In the genomic region with DNA sequence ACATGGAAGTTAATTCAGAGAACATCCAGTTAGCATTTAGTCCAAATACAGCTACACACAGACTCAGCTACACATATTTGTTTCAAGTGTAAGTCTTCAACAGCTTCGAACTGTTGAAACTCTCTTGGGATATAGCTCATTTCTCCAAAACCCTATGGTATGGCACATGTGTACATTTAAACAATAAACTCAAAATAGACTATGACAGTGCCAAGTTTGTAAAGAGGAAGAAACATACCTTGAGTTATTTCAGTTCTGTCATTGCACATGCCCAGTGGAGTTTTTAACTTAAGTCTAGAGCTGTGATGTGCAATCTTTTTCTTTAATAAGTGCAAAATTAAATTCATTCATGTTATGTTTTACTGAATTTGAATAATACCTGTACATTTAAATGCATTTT, we compare ENCODE assay signal across 19 cellular contexts.
DNase-seq lines count a peak whose midpoint lies in the region; ATAC-seq, FAIRE-seq and TF ChIP-seq lines count a peak whose summit lies in the region.
"Had no signal": no experiment of that assay in that cellular context is flagged by ENCODE, and none has a peak within 500 bp of the region (broad histone marks: within the 10 kb centered on the region; RNA-seq: fewer than 3 reads in every experiment).

No MANE protein-coding gene starts in this region.

- no peak for TF ChIP-seq EP300 in GM12878 (IDR thresholded peaks at IDR 0.05; ENCODE audit: borderline replicate concordance in 1 of 2, control insufficient read depth in 1 of 2, low read depth in 2 of 2, low read length in 2 of 2)

- FAIRE-seq in GM12878 (lab: Jason Lieb, UNC) (no peak), GM12891 (lab: Jason Lieb, UNC) (no peak)
- FAIRE-seq: HepG2 had no signal

- 0% methylated on average over 1 of the region's 1 CpG for whole genome bisulfite sequencing in GM12878 (ENCODE audit: insufficient coverage, insufficient replicate concordance, low lambda C conversion rate, missing lambda C conversion rate)

- H4K20me1 ChIP-seq in GM23338 (replicated peaks; ENCODE audit: insufficient read depth) (no peaks in the 10 kb centered on the region), GM12878 (ENCODE audit: control insufficient read depth, insufficient read depth) (no peaks in the 10 kb centered on the region)

- in situ Hi-C loops in GM12878 (cut with MboI) = no loop called here

- H3K27ac ChIP-seq in GM23338 (ENCODE audit: low read depth) (no peak overlapping the region), GM12878 (ENCODE audit: control insufficient read depth, insufficient read depth) (peak overlapping the region; percentile 37), thoracic aorta (peak overlapping the region; percentile 25 to 92)
- H3K27ac ChIP-seq: Peyer's patch had no signal

- no peak for TF ChIP-seq RAD21 in GM12878 (IDR thresholded peaks at IDR 0.05; ENCODE audit: insufficient read depth, low read depth, low read length)

- peak overlapping the region; percentile 86; the same call in 1 of the 2 replicates for H2AFZ ChIP-seq in GM23338
- H2AFZ ChIP-seq in GM12878 (ENCODE audit: control insufficient read depth, low read depth, low read length) = peak overlapping the region; percentile 46

- DNase-seq in GM23338 (ENCODE audit: low spot score) = no peak
- peak; percentile 33 for DNase-seq in NB4 (ENCODE audit: low read depth)
- no peak for DNase-seq in GM12878 (ENCODE audit: low read depth, low spot score)
- no peak for DNase-seq in thoracic aorta (ENCODE audit: low spot score)
- DNase-seq in mesothelial cell of epicardium (ENCODE audit: low spot score in 2 of 2, unreplicated experiment in 2 of 2) = no peak
- no peak for DNase-seq in GM12891 (ENCODE audit: insufficient read length, low spot score)
- DNase-seq: BE2C; EL; H9; Karpas-422; NCI-H2107; NCI-H345; NCI-H69; NK-92 treated with Interleukin-12 subunit alpha and Interleukin-12 subunit beta, amount 100 ng/mL, for 24 hours; Peyer's patch; SHP77; T-helper 2 cell had no signal

- H3K4me1 Mint-ChIP-seq in GM23338 = peaks cover 9% of the 10 kb centered on the region
- H3K4me1 Mint-ChIP-seq in mesothelial cell of epicardium = peaks cover 60% of the 10 kb centered on the region

- H3K4me3 Mint-ChIP-seq in GM23338 (no peak overlapping the region), mesothelial cell of epicardium (no peak overlapping the region)
- H3K4me3 Mint-ChIP-seq: H9 had no signal

- H3K27me3 Mint-ChIP-seq in GM23338 (ENCODE audit: insufficient read depth, low read depth, poor library complexity) (peaks cover 2% of the 10 kb centered on the region), mesothelial cell of epicardium (ENCODE audit: low read depth) (no peaks in the 10 kb centered on the region)

- H3F3A ChIP-seq in GM23338 (replicated peaks; ENCODE audit: low read depth) = no peaks in the 10 kb centered on the region

- H3K36me3 ChIP-seq in GM23338 (ENCODE audit: insufficient read depth) (no peaks in the 10 kb centered on the region), GM12878 (ENCODE audit: control insufficient read depth in 2 of 2, insufficient read depth in 2 of 2, low read length in 1 of 2) (no peaks in the 10 kb centered on the region), thoracic aorta (no peaks in the 10 kb centered on the region)
- H3K36me3 ChIP-seq: BE2C, Peyer's patch had no signal

- TF ChIP-seq CTCF in GM23338 (conservative IDR thresholded peaks at IDR 0.05; ENCODE audit: low read depth in 2 of 2) (no peak), NB4 (IDR thresholded peaks at IDR 0.05; ENCODE audit: low read depth, low read length) (no peak), GM12878 (IDR thresholded peaks at IDR 0.05 in 2 of 3, conservative IDR thresholded peaks at IDR 0.05 in 1 of 3; ENCODE audit: control insufficient read depth in 2 of 3, extremely low read depth in 1 of 3, insufficient read depth in 1 of 3, low read depth in 3 of 3, low read length in 3 of 3) (no peak), thoracic aorta (IDR thresholded peaks at IDR 0.05) (no peak), mesothelial cell of epicardium (IDR thresholded peaks at IDR 0.05; ENCODE audit: unreplicated experiment) (no peak)

- no peak for TF ChIP-seq POLR2A in NB4 (IDR thresholded peaks at IDR 0.05; ENCODE audit: extremely low read depth, insufficient read length)
- no peak for TF ChIP-seq POLR2A in GM12878 (IDR thresholded peaks at IDR 0.05; ENCODE audit: low read depth, low read length)
- no peak for TF ChIP-seq POLR2A in GM12891 (IDR thresholded peaks at IDR 0.05; ENCODE audit: low read depth, low read length)

- peaks cover 5% of the 10 kb centered on the region; the same call in 2 of the 3 replicates for H3K9me3 Mint-ChIP-seq in GM23338
- H3K9me3 Mint-ChIP-seq in mesothelial cell of epicardium = peaks cover 14% of the 10 kb centered on the region
- H3K9me3 Mint-ChIP-seq: H9 had no signal

- RAD21 ChIA-PET in GM12878 (lab: Charles Lee; ENCODE audit: unreplicated experiment) = interaction anchor here (0.9 to 1.3 kb wide), 2 partner anchors 14 to 15 kb away, joined by 3 to 4 read pairs; no protein-coding TSS in a partner anchor

- no peak overlapping the region for H3K27ac Mint-ChIP-seq in GM23338
- no peak overlapping the region for H3K27ac Mint-ChIP-seq in mesothelial cell of epicardium
- H3K27ac Mint-ChIP-seq: H9 had no signal

- no peak for ATAC-seq in GM23338
- peak; percentile 7; the same call in 1 of the 3 replicates for ATAC-seq in GM12878
- no peak for ATAC-seq in thoracic aorta (ENCODE audit: insufficient number of reproducible peaks, low FRiP score, low read depth)
- ATAC-seq in activated CD4-positive, CD25-positive, alpha-beta regulatory T cell treated with anti-CD3 and anti-CD28 coated beads, Interleukin-2, amount 50 U/mL, for 24 hours = no peak

- no peaks in the 10 kb centered on the region for H3K27me3 ChIP-seq in GM23338 (ENCODE audit: insufficient read depth)
- H3K27me3 ChIP-seq in GM12878 (replicated peaks in 1 of 2; ENCODE audit: control insufficient read depth in 2 of 2, insufficient read depth in 2 of 2, low read length in 1 of 2) = no peaks in the 10 kb centered on the region
- H3K27me3 ChIP-seq in thoracic aorta (replicated peaks; ENCODE audit: insufficient read depth) = no peaks in the 10 kb centered on the region
- H3K27me3 ChIP-seq: Peyer's patch had no signal

- POLR2A ChIA-PET in GM12878 (lab: Charles Lee) = no interaction called here

- H3K9ac ChIP-seq in GM12878 (ENCODE audit: control insufficient read depth, insufficient read depth, low read length) = no peak overlapping the region

- H3K79me2 ChIP-seq in GM23338 (replicated peaks; ENCODE audit: insufficient read depth) (no peaks in the 10 kb centered on the region), GM12878 (ENCODE audit: control insufficient read depth, insufficient read depth, low read length) (no peaks in the 10 kb centered on the region)

- H3K4me3 ChIP-seq in GM23338 = no peak overlapping the region
- no peak overlapping the region for H3K4me3 ChIP-seq in NB4 (ENCODE audit: low read depth, low read length)
- H3K4me3 ChIP-seq in GM12878 = no peak overlapping the region
- H3K4me3 ChIP-seq in thoracic aorta = no peak overlapping the region
- H3K4me3 ChIP-seq: Peyer's patch had no signal

- SMC1A ChIA-PET in GM12878 (lab: Charles Lee; ENCODE audit: uncharacterized antibody, unreplicated experiment) = no interaction called here

- H3K4me2 ChIP-seq in GM23338 (no peak overlapping the region), GM12878 (ENCODE audit: control insufficient read depth, insufficient read depth) (peak overlapping the region; percentile 18; the same call in 1 of the 2 replicates)

- H3K9me3 ChIP-seq in GM12878 (replicated peaks; ENCODE audit: control insufficient read depth, insufficient read depth, low read length) (no peaks in the 10 kb centered on the region; the same call in 2 of the 3 replicates), thoracic aorta (no peaks in the 10 kb centered on the region)
- H3K9me3 ChIP-seq: BE2C, Peyer's patch had no signal

- no peaks in the 10 kb centered on the region for H3K36me3 Mint-ChIP-seq in GM23338 (ENCODE audit: low read depth)
- H3K36me3 Mint-ChIP-seq in mesothelial cell of epicardium = peaks cover 2% of the 10 kb centered on the region

- no TSS peak for BruUV-seq in GM12878 (replicated peaks; lab: Mats Ljungman, UMichigan)

- peaks cover 9% of the 10 kb centered on the region for H3K4me1 ChIP-seq in GM23338 (ENCODE audit: insufficient read depth)
- H3K4me1 ChIP-seq in GM12878 (ENCODE audit: control insufficient read depth, insufficient read depth, low read length) = peaks cover 40% of the 10 kb centered on the region
- peaks cover 66 to 88% of the 10 kb centered on the region in 2 donors for H3K4me1 ChIP-seq in thoracic aorta (ENCODE audit: control insufficient read depth in 1 of 2, low read depth in 2 of 2)
- H3K4me1 ChIP-seq: BE2C had no signal

- H3K9me2 ChIP-seq in GM23338 (ENCODE audit: insufficient read depth) = no peaks in the 10 kb centered on the region; the same call in 1 of the 2 replicates

- intact Hi-C loops in GM12878 (cut with micrococcal nuclease; ENCODE audit: unreplicated experiment) = no loop called here

- CTCF ChIA-PET in GM12878 (lab: Yijun Ruan, JAX) = interaction anchor here (1.4 to 1.7 kb wide), 2 partner anchors 15 to 23 kb away, joined by 4 to 11 read pairs; no protein-coding TSS in a partner anchor

TF ChIP-seq in GM23338, 12 proteins besides CTCF, POLR2A, EP300 and RAD21:
- no peak for TF ChIP-seq POLR2AphosphoS5 (IDR thresholded peaks at IDR 0.05; ENCODE audit: low read depth)

TF ChIP-seq in GM12878, 131 proteins besides CTCF, POLR2A, EP300 and RAD21 (continues in another document):
- TF ChIP-seq BHLHE40 (IDR thresholded peaks at IDR 0.05; ENCODE audit: borderline replicate concordance in 1 of 2, low read depth in 2 of 2, low read length in 1 of 2) (no peak; a peak in 1 of 4 replicates), KAT2A (conservative IDR thresholded peaks at IDR 0.05; ENCODE audit: control insufficient read depth, low read depth, low read length) (no peak), MEF2A (IDR thresholded peaks at IDR 0.05; ENCODE audit: insufficient read depth, low read depth, low read length) (0 out of 2 replicates have a peak, but pooled peaks have one; percentile 23)

TF ChIP-seq in GM12891, 5 proteins besides CTCF, POLR2A, EP300 and RAD21:
- no peak for TF ChIP-seq POU2F2 (IDR thresholded peaks at IDR 0.05; ENCODE audit: low read depth, low read length)
- no peak for TF ChIP-seq PAX5 (IDR thresholded peaks at IDR 0.05; ENCODE audit: insufficient read depth, low read length, severe bottlenecking)
- TF ChIP-seq TAF1 (IDR thresholded peaks at IDR 0.05; ENCODE audit: low read depth, low read length) = no peak
- TF ChIP-seq POLR2AphosphoS5 (IDR thresholded peaks at IDR 0.05; ENCODE audit: low read depth, low read length) = no peak
- no peak for TF ChIP-seq SPI1 (IDR thresholded peaks at IDR 0.05; ENCODE audit: low read depth, low read length)
